Comparison of ENCODE assay signal across 2 cellular contexts in genomic region chr3:23931597-23931996, GRCh38.
TF ChIP-seq lines count a peak whose summit lies in the region.

No MANE protein-coding gene starts in this region.

TF ChIP-seq in GM12891, 5 proteins besides CTCF, POLR2A, EP300 and RAD21:
- no peak for TF ChIP-seq PAX5 (IDR thresholded peaks at IDR 0.05; ENCODE audit: insufficient read depth, low read length, severe bottlenecking)
- no peak for TF ChIP-seq POLR2AphosphoS5 (IDR thresholded peaks at IDR 0.05; ENCODE audit: low read depth, low read length)
- no peak for TF ChIP-seq SPI1 (IDR thresholded peaks at IDR 0.05; ENCODE audit: low read depth, low read length)
- no peak for TF ChIP-seq POU2F2 (IDR thresholded peaks at IDR 0.05; ENCODE audit: low read depth, low read length)
- no peak for TF ChIP-seq TAF1 (IDR thresholded peaks at IDR 0.05; ENCODE audit: low read depth, low read length)

TF ChIP-seq in K562, 482 proteins besides CTCF, POLR2A, EP300 and RAD21:
- TF ChIP-seq KHSRP (IDR thresholded peaks at IDR 0.05) (no peak), ELF4 (CRISPR knock-in tag; IDR thresholded peaks at IDR 0.05) (peak; percentile 23; the same call in 1 of the 2 replicates), PRPF4 (IDR thresholded peaks at IDR 0.05; ENCODE audit: insufficient read depth, low read depth, low read length, poor library complexity, severe bottlenecking) (no peak), PHF21A (IDR thresholded peaks at IDR 0.05; ENCODE audit: borderline replicate concordance, low read depth) (no peak), ZNF668 (CRISPR knock-in tag; IDR thresholded peaks at IDR 0.05) (peak; percentile 22; the same call in 1 of the 2 replicates), KDM4B (IDR thresholded peaks at IDR 0.05; ENCODE audit: borderline replicate concordance in 2 of 2, low read depth in 1 of 2) (no peak), ADNP (tag; IDR thresholded peaks at IDR 0.05) (no peak), ZNF280A (IDR thresholded peaks at IDR 0.05; ENCODE audit: low read depth, partially characterized antibody) (no peak), MAX (CRISPR knock-in tag; IDR thresholded peaks at IDR 0.05) (no peak), CTCFL (IDR thresholded peaks at IDR 0.05; ENCODE audit: borderline replicate concordance, insufficient read depth, low read depth, low read length, poor library complexity, severe bottlenecking) (no peak), ZNF12 (CRISPR knock-in tag; IDR thresholded peaks at IDR 0.05) (no peak), PPARD (CRISPR knock-in tag; IDR thresholded peaks at IDR 0.05) (no peak), TCF7L2 (IDR thresholded peaks at IDR 0.05; ENCODE audit: low read depth, low read length) (no peak), HCFC1 (IDR thresholded peaks at IDR 0.05; ENCODE audit: low read depth, low read length) (no peak), MBD2 (IDR thresholded peaks at IDR 0.05; ENCODE audit: borderline replicate concordance, low read depth) (no peak), NFYB (IDR thresholded peaks at IDR 0.05; ENCODE audit: extremely low read depth, insufficient read length) (no peak), ELF1 (tag; IDR thresholded peaks at IDR 0.05) (peak; percentile 75), LCOR (CRISPR knock-in tag; IDR thresholded peaks at IDR 0.05) (0 out of 2 replicates have a peak, but pooled peaks have one; percentile 26), ZMIZ1 (IDR thresholded peaks at IDR 0.05; ENCODE audit: low read depth in 2 of 2, low read length in 2 of 2) (no peak), NEUROD1 (IDR thresholded peaks at IDR 0.05; ENCODE audit: borderline replicate concordance, low read depth, low read length, partially characterized antibody) (no peak), KAT7 (CRISPR knock-in tag; IDR thresholded peaks at IDR 0.05; ENCODE audit: borderline replicate concordance) (no peak), SUPT5H (IDR thresholded peaks at IDR 0.05) (no peak), CCAR2 (IDR thresholded peaks at IDR 0.05; ENCODE audit: low read depth, low read length) (no peak), ETS1 (conservative IDR thresholded peaks at IDR 0.05; ENCODE audit: control insufficient read depth, low read depth, low read length) (no peak), SMARCE1 (IDR thresholded peaks at IDR 0.05) (no peak), ZFPM2 (CRISPR knock-in tag; IDR thresholded peaks at IDR 0.05) (no peak), KDM1A (IDR thresholded peaks at IDR 0.05) (no peak), EZH2 (IDR thresholded peaks at IDR 0.05; ENCODE audit: borderline replicate concordance, low read depth, low read length) (no peak), JUND (IDR thresholded peaks at IDR 0.05; ENCODE audit: borderline replicate concordance, low read depth, low read length) (no peak), JUND (tag; IDR thresholded peaks at IDR 0.05; ENCODE audit: borderline replicate concordance, low read depth, low read length) (no peak), ZNF436 (CRISPR knock-in tag; IDR thresholded peaks at IDR 0.05) (no peak), RBM39 (optimal IDR thresholded peaks at IDR 0.05; ENCODE audit: low read depth, low read length) (peak; percentile 88), ZC3H4 (CRISPR knock-in tag; IDR thresholded peaks at IDR 0.05; ENCODE audit: borderline replicate concordance) (no peak), JUN (IDR thresholded peaks at IDR 0.05; ENCODE audit: borderline replicate concordance, low read depth, low read length) (no peak), JUN (CRISPR knock-in tag; IDR thresholded peaks at IDR 0.05; ENCODE audit: borderline replicate concordance) (no peak)
TF ChIP-seq in K562: peak in this region for 5.
